ENCODE assay signal across 8 cellular contexts in genomic region chr6:28211840-28212509, GRCh38. TPM values are rescaled to one million over a fixed set of nuclear protein-coding genes. Genes with fewer than 3 reads are reported as not detected.
DNase-seq lines count a peak whose midpoint lies in the region.

No MANE protein-coding gene starts in this region.

- no peaks in the 10 kb centered on the region for H3K36me3 Mint-ChIP-seq in activated naive CD4-positive, alpha-beta T cell treated with anti-CD3 and anti-CD28 coated beads for 36 hours (ENCODE audit: low read depth)

- no peak overlapping the region for H3K27ac Mint-ChIP-seq in activated naive CD4-positive, alpha-beta T cell treated with anti-CD3 and anti-CD28 coated beads for 36 hours

- peaks cover 76% of the 10 kb centered on the region for H3K27me3 Mint-ChIP-seq in activated naive CD4-positive, alpha-beta T cell treated with anti-CD3 and anti-CD28 coated beads for 36 hours (ENCODE audit: low read depth)

- CTCF ChIA-PET in activated naive CD4-positive, alpha-beta T cell treated with anti-CD3 and anti-CD28 coated beads for 36 hours (lab: Charles Lee), result interaction anchor here (0.7 kb wide), 1 partner anchor 13 kb away, joined by 13 read pairs; no protein-coding TSS in a partner anchor

- peak overlapping the region; percentile 70 for H3K4me3 Mint-ChIP-seq in activated naive CD4-positive, alpha-beta T cell treated with anti-CD3 and anti-CD28 coated beads for 36 hours

- H3K9me3 Mint-ChIP-seq in activated naive CD4-positive, alpha-beta T cell treated with anti-CD3 and anti-CD28 coated beads for 36 hours, result no peaks in the 10 kb centered on the region

- intact Hi-C loops in activated naive CD4-positive, alpha-beta T cell treated with anti-CD3 and anti-CD28 coated beads for 36 hours (cut with micrococcal nuclease), result loop anchor here (2.0 to 5.0 kb wide), 6 partner anchors 55 to 460 kb away; partner anchors contain the start of genes ZNF165 and ZSCAN26

- H3K4me1 Mint-ChIP-seq in activated naive CD4-positive, alpha-beta T cell treated with anti-CD3 and anti-CD28 coated beads for 36 hours (ENCODE audit: low read depth), result peaks cover 24% of the 10 kb centered on the region

- DNase-seq in activated naive CD4-positive, alpha-beta T cell treated with anti-CD3 and anti-CD28 coated beads for 36 hours, result peak; percentile 30
- no peak for DNase-seq in activated naive CD4-positive, alpha-beta T cell (lab: John Stamatoyannopoulos, UW)
- DNase-seq in NAMALWA (ENCODE audit: low spot score), result peak; percentile 23
- peak; percentile 54 for DNase-seq in ecto neural progenitor cell (ENCODE audit: low spot score)
- DNase-seq in retina, result peak; percentile 48
- no peak for DNase-seq in stimulated activated naive CD4-positive, alpha-beta T cell treated with Interleukin-2 at 50 U/mL for 16 hours (lab: John Stamatoyannopoulos, UW)
- no peak for DNase-seq in MV-4-11 (lab: John Stamatoyannopoulos, UW)
- no peak for DNase-seq in NCI-H1694 (lab: John Stamatoyannopoulos, UW)

RNA-seq across cellular contexts. Expression of gene ZSCAN9, which starts 13.1 kb away (rescaled TPM):
- total RNA-seq in activated naive CD4-positive, alpha-beta T cell treated with anti-CD3 and anti-CD28 coated beads for 36 hours, result under 1 TPM; 0.74 to 0.88 TPM

RNA-seq across cellular contexts. Expression of gene ZKSCAN4, which starts 40.1 kb away (rescaled TPM):
- total RNA-seq in activated naive CD4-positive, alpha-beta T cell treated with anti-CD3 and anti-CD28 coated beads for 36 hours, result 1 to 10 TPM; 3.5 TPM

RNA-seq across cellular contexts. Expression of gene NKAPL, which starts 47.1 kb away (rescaled TPM):
- total RNA-seq in activated naive CD4-positive, alpha-beta T cell treated with anti-CD3 and anti-CD28 coated beads for 36 hours, result under 1 TPM in 1 of 2 experiments, not detected in 1; 0.12 TPM

RNA-seq across cellular contexts. Expression of gene ZSCAN26, which starts 55.0 kb away (rescaled TPM):
- total RNA-seq in activated naive CD4-positive, alpha-beta T cell treated with anti-CD3 and anti-CD28 coated beads for 36 hours, result 1 to 10 TPM; 2.7 to 3.8 TPM

Comparison
In these comparisons a context has a peak if more than half of its experiments do, and no peak if none do; other contexts are left out.
1. DNase-seq: peak in activated naive CD4-positive, alpha-beta T cell treated with anti-CD3 and anti-CD28 coated beads for 36 hours (single experiment), NAMALWA (single experiment), ecto neural progenitor cell (single experiment) and retina (single experiment); none in activated naive CD4-positive, alpha-beta T cell (0 of 4), stimulated activated naive CD4-positive, alpha-beta T cell treated with Interleukin-2 at 50 U/mL for 16 hours (single experiment), MV-4-11 (single experiment) and NCI-H1694 (single experiment).